ENCODE assay signal across 22 cellular contexts in the genomic region with DNA sequence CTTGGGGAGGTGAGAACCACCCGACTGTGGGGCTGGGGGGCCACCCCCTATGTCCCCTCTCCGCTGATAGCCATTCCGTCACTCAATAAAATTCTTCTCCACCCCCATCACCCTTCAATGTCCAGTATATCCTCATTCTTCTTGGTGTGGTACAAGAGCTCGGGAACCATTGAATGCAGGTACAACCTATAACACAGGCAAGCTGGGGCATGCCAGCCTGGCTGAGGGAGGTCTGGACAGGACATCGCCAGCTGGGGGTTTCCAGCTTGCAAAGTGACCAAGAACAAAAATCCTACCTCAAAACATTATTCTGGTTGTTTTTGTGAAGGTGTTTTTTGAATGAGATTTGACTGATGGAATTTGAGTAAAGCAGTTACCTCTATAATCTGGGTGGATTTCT. TPM values are rescaled to one million over a fixed set of nuclear protein-coding genes. Genes with fewer than 3 reads are reported as not detected.
DNase-seq lines count a peak whose midpoint lies in the region; ATAC-seq and TF ChIP-seq lines count a peak whose summit lies in the region.
"Had no signal": no experiment of that assay in that cellular context is flagged by ENCODE, and none has a peak within 500 bp of the region (broad histone marks: within the 10 kb centered on the region; RNA-seq: fewer than 3 reads in every experiment).

No MANE protein-coding gene starts in this region.

- H2AK5ac ChIP-seq in H9 (ENCODE audit: insufficient read length, low read length) (no peak overlapping the region), mesendoderm (ENCODE audit: low read length) (peak overlapping the region; percentile 78)

- no peak for ATAC-seq in WTC11
- ATAC-seq: CD8-positive, alpha-beta T cell had no signal

- H3K36me3 ChIP-seq in mesendoderm (ENCODE audit: control insufficient read depth, insufficient read depth, low read length) = no peaks in the 10 kb centered on the region
- H3K36me3 ChIP-seq in adrenal gland (replicated peaks in 1 of 2) = no peaks in the 10 kb centered on the region
- no peaks in the 10 kb centered on the region for H3K36me3 ChIP-seq in right atrium auricular region
- peaks cover 0 to 8% (median 0%) of the 10 kb centered on the region in 3 donors for H3K36me3 ChIP-seq in tibial artery

- TF ChIP-seq POLR2A in adrenal gland (IDR thresholded peaks at IDR 0.05) = no peak

- H4K8ac ChIP-seq in H9 (replicated peaks; ENCODE audit: insufficient read length, low read depth, low read length) (no peak overlapping the region), mesendoderm (ENCODE audit: low read depth, low read length) (no peak overlapping the region)

- H2BK20ac ChIP-seq in H9 (ENCODE audit: low read depth, low read length, poor library complexity, severe bottlenecking) = no peak overlapping the region

- H3K56ac ChIP-seq in H9 (ENCODE audit: insufficient read length, low read depth, low read length) = no peak overlapping the region
- H3K56ac ChIP-seq in mesendoderm (ENCODE audit: low read length) = peak overlapping the region; percentile 72

- H3T11ph ChIP-seq in H9 (ENCODE audit: low read length) = no peak overlapping the region

- peak overlapping the region; percentile 19 to 49; a peak in 3 of 5 replicates for H3K4me3 Mint-ChIP-seq in H9
- peak overlapping the region; percentile 43 for H3K4me3 Mint-ChIP-seq in WTC11
- H3K4me3 Mint-ChIP-seq: CD8-positive, alpha-beta T cell; IgD-negative memory B cell had no signal

- H3K27me3 Mint-ChIP-seq in H9 (ENCODE audit: low read depth) = peaks cover 3% of the 10 kb centered on the region
- peaks cover 7% of the 10 kb centered on the region; the same call in 1 of the 2 replicates for H3K27me3 Mint-ChIP-seq in WTC11 (ENCODE audit: low read depth)

- H3K4me3 ChIP-seq in epithelial cell of esophagus (ENCODE audit: low read length) (no peak overlapping the region), mesendoderm (ENCODE audit: low read length) (no peak overlapping the region), adrenal gland (no peak overlapping the region), right atrium auricular region (no peak overlapping the region), tibial artery (no peak overlapping the region)
- H3K4me3 ChIP-seq: SK-N-MC had no signal

- H3K4ac ChIP-seq in H9 (ENCODE audit: low read depth, low read length) (no peak overlapping the region), mesendoderm (ENCODE audit: low read depth, low read length) (peak overlapping the region; percentile 82)

- peak overlapping the region; percentile 92 for H3K27ac ChIP-seq in H9 (ENCODE audit: insufficient read length, low read depth, low read length)
- H3K27ac ChIP-seq in mesendoderm (ENCODE audit: low read depth, low read length) = peak overlapping the region; percentile 83
- H3K27ac ChIP-seq in adrenal gland = no peak overlapping the region
- H3K27ac ChIP-seq in right atrium auricular region = no peak overlapping the region
- no peak overlapping the region for H3K27ac ChIP-seq in tibial artery
- H3K27ac ChIP-seq: KMS-11, SK-N-MC had no signal

- H3K4me1 ChIP-seq in H9 (ENCODE audit: insufficient read depth, low read length) = peaks cover 23% of the 10 kb centered on the region
- H3K4me1 ChIP-seq in mesendoderm (ENCODE audit: control insufficient read depth, low read depth, low read length) = peaks cover 15% of the 10 kb centered on the region
- H3K4me1 ChIP-seq in adrenal gland (replicated peaks in 1 of 2) = no peaks in the 10 kb centered on the region
- no peaks in the 10 kb centered on the region for H3K4me1 ChIP-seq in right atrium auricular region
- H3K4me1 ChIP-seq in tibial artery = no peaks in the 10 kb centered on the region

- peaks cover 70 to 75% of the 10 kb centered on the region in 2 experiments for H3K4me1 Mint-ChIP-seq in H9
- peaks cover 75% of the 10 kb centered on the region for H3K4me1 Mint-ChIP-seq in WTC11
- H3K4me1 Mint-ChIP-seq: IgD-negative memory B cell had no signal

- POLR2A ChIA-PET in WTC11 (lab: Charles Lee) = no interaction called here

- no peak for DNase-seq in H9
- no peak for DNase-seq in WTC11 (ENCODE audit: low spot score)
- DNase-seq in epithelial cell of esophagus (ENCODE audit: low read depth) = peak; percentile 60
- no peak for DNase-seq in mesendoderm
- no peak for DNase-seq in adrenal gland
- DNase-seq in right atrium auricular region (ENCODE audit: low spot score) = no peak
- no peak for DNase-seq in CD1c-positive myeloid dendritic cell (ENCODE audit: extremely low spot score)
- DNase-seq in tibial artery = no peak
- DNase-seq: C1 segment of cervical spinal cord; Caco-2; CD8-positive, alpha-beta T cell; NCI-H1092; NCI-H1436; NCI-H1930; NCI-H2107; NCI-H446; NCI-H524 treated with DMSO at 0.1 percent for 48 hours; NCI-H774; SIG-M5 had no signal

- peak overlapping the region; percentile 78 for H3K4me2 ChIP-seq in H9 (ENCODE audit: insufficient read depth, insufficient read length, low read length)
- no peak overlapping the region for H3K4me2 ChIP-seq in mesendoderm (ENCODE audit: low read length)
- H3K4me2 ChIP-seq: KMS-11 had no signal

- H3K14ac ChIP-seq in H9 (ENCODE audit: insufficient read depth, low read length) = no peak overlapping the region

- H3K79me1 ChIP-seq in H9 (ENCODE audit: insufficient read depth, low read depth, low read length, poor library complexity, severe bottlenecking) (no peaks in the 10 kb centered on the region), mesendoderm (ENCODE audit: low read length) (no peaks in the 10 kb centered on the region)

- H3K79me2 ChIP-seq in H9 (ENCODE audit: insufficient read depth, low read length) = no peaks in the 10 kb centered on the region
- H3K79me2 ChIP-seq in mesendoderm (ENCODE audit: control insufficient read depth, insufficient read depth, low read length) = no peaks in the 10 kb centered on the region

- no CpG with 5 or more reads among the region's 5 CpGs for whole genome bisulfite sequencing in H9 (ENCODE audit: extremely low coverage, insufficient read length, low lambda C conversion rate)
- WGBS in mesendoderm (ENCODE audit: extremely low coverage, insufficient coverage, low lambda C conversion rate) = no CpG with 5 or more reads among the region's 5 CpGs
- WGBS in adrenal gland, 4 donors = 93 to 95% (median 93%) methylated on average over 5 of the region's 5 CpGs

- CTCF ChIA-PET in WTC11 (lab: Charles Lee) = interaction anchor here (0.6 to 4.0 kb wide), 9 partner anchors 9 to 28 kb away, joined by 3 to 29 read pairs (median 4); no protein-coding TSS in a partner anchor

- H3K36me3 Mint-ChIP-seq in H9 (ENCODE audit: insufficient read depth in 1 of 3, low read depth in 3 of 3) (peaks cover 9 to 28% (median 21%) of the 10 kb centered on the region in 3 experiments), WTC11 (peaks cover 24% of the 10 kb centered on the region)
- H3K36me3 Mint-ChIP-seq: CD8-positive, alpha-beta T cell had no signal

- H2AFZ ChIP-seq in H9 (ENCODE audit: low read length) = no peak overlapping the region

- H3K23ac ChIP-seq in H9 (ENCODE audit: insufficient read length, low read depth, low read length) = no peak overlapping the region
- peak overlapping the region; percentile 48 for H3K23ac ChIP-seq in mesendoderm (ENCODE audit: low read length)

- H3K27me3 ChIP-seq in H9 (ENCODE audit: insufficient read depth, low read length) (no peaks in the 10 kb centered on the region), mesendoderm (ENCODE audit: insufficient read depth, low read length, poor library complexity) (no peaks in the 10 kb centered on the region), adrenal gland (no peaks in the 10 kb centered on the region), right atrium auricular region (no peaks in the 10 kb centered on the region), tibial artery (peaks cover 0 to 8% of the 10 kb centered on the region in 2 donors)

- no peak for TF ChIP-seq CTCF in H9 (conservative IDR thresholded peaks at IDR 0.05)
- TF ChIP-seq CTCF in WTC11 (IDR thresholded peaks at IDR 0.05) = no peak
- TF ChIP-seq CTCF in epithelial cell of esophagus (IDR thresholded peaks at IDR 0.05; ENCODE audit: insufficient read depth, low read depth, low read length, missing control alignments) = no peak
- no peak for TF ChIP-seq CTCF in adrenal gland (IDR thresholded peaks at IDR 0.05)
- TF ChIP-seq CTCF in right atrium auricular region (IDR thresholded peaks at IDR 0.05) = no peak
- no peak for TF ChIP-seq CTCF in tibial artery (IDR thresholded peaks at IDR 0.05)

- H3K23me2 ChIP-seq in H9 (ENCODE audit: insufficient read length, low read depth, low read length, poor library complexity, severe bottlenecking) = no peaks in the 10 kb centered on the region

- H4K20me1 ChIP-seq in H9 (ENCODE audit: control insufficient read depth, insufficient read depth, insufficient read length) = no peaks in the 10 kb centered on the region

- H3K18ac ChIP-seq in H9 (ENCODE audit: insufficient read length, low read depth, low read length) (no peak overlapping the region), mesendoderm (ENCODE audit: low read length) (peak overlapping the region; percentile 15)

- H3K27ac Mint-ChIP-seq in H9 (peak overlapping the region; percentile 38 to 71 (median 46); a peak in 6 of 7 replicates), WTC11 (peak overlapping the region; percentile 98)
- H3K27ac Mint-ChIP-seq: CD8-positive, alpha-beta T cell; IgD-negative memory B cell had no signal

- no peak overlapping the region for H2BK12ac ChIP-seq in H9 (ENCODE audit: insufficient read length, low read depth, low read length)

- H4K91ac ChIP-seq in H9 (ENCODE audit: insufficient read length, low read depth, low read length) = no peak overlapping the region

- no peak overlapping the region for H2BK5ac ChIP-seq in H9 (ENCODE audit: insufficient read length, low read length)
- H2BK5ac ChIP-seq in mesendoderm (ENCODE audit: low read length) = peak overlapping the region; percentile 90

- intact Hi-C loops in adrenal gland (cut with DNase I) = no loop called here
- intact Hi-C loops in tibial artery (cut with DNase I; ENCODE audit: low total_unique reads) = no loop called here

- no peak overlapping the region for H2BK15ac ChIP-seq in H9 (ENCODE audit: low read depth, low read length)
- H2BK15ac ChIP-seq in mesendoderm (replicated peaks; ENCODE audit: low read depth) = no peak overlapping the region

- H3K9me3 ChIP-seq in H9 (ENCODE audit: control insufficient read depth, low read depth, low read length) (peaks cover 5% of the 10 kb centered on the region), adrenal gland (replicated peaks in 1 of 3) (no peaks in the 10 kb centered on the region), right atrium auricular region (no peaks in the 10 kb centered on the region), tibial artery (no peaks in the 10 kb centered on the region)

- no peak overlapping the region for H2BK120ac ChIP-seq in H9 (ENCODE audit: low read depth, low read length, poor library complexity, severe bottlenecking)
- H2BK120ac ChIP-seq in mesendoderm (ENCODE audit: low read depth, low read length) = no peak overlapping the region

- H3K9ac ChIP-seq in H9 (ENCODE audit: extremely low read depth, insufficient read length, low read length) = no peak overlapping the region
- peak overlapping the region; percentile 44 for H3K9ac ChIP-seq in mesendoderm (ENCODE audit: low read length)
- H3K9ac ChIP-seq: KMS-11 had no signal

- H3K9me3 Mint-ChIP-seq in H9 (peaks cover 28 to 29% of the 10 kb centered on the region in 2 experiments), WTC11 (peaks cover 23% of the 10 kb centered on the region)
- H3K9me3 Mint-ChIP-seq: CD8-positive, alpha-beta T cell had no signal

- H4K5ac ChIP-seq in H9 (ENCODE audit: insufficient read length, low read depth, low read length) (no peak overlapping the region), mesendoderm (ENCODE audit: low read length) (no peak overlapping the region)

RNA-seq across cellular contexts. Expression of a gene that starts 19.6 kb away (rescaled TPM):
- total RNA-seq in H9 (2021) (16.3 and 23.8 TPM in 2 replicates), WTC11 (2021) (26.8 to 32.5 TPM (median 29.9 TPM) in 3 replicates), adrenal gland (10 to 100 TPM in 4 of 8 donors, 1 to 10 TPM in 4; 5.7 to 16.7 (median 9.8) TPM), right atrium auricular region (10 to 100 TPM in 1 of 2 donors, 1 to 10 TPM in 1; 4.0 to 48.3 TPM)
- 7.9 TPM for polyA plus RNA-seq in mesendoderm (2013, experiment 1 of 2)
- polyA plus RNA-seq in mesendoderm (2013, experiment 2 of 2) = 8.5 TPM
- polyA plus RNA-seq in adrenal gland = 10 to 100 TPM in 2 of 3 donors, 1 to 10 TPM in 1; 6.0 to 19.7 (median 12.0) TPM

Comparison
In these comparisons a context has a peak if more than half of its experiments do, and no peak if none do; other contexts are left out.
1. H3K27ac ChIP-seq: peak in H9 (single experiment) and mesendoderm (single experiment); none in adrenal gland (0 of 5), right atrium auricular region (0 of 2) and tibial artery (0 of 2).